ENCODE assay signal across 18 cellular contexts in the genomic region with DNA sequence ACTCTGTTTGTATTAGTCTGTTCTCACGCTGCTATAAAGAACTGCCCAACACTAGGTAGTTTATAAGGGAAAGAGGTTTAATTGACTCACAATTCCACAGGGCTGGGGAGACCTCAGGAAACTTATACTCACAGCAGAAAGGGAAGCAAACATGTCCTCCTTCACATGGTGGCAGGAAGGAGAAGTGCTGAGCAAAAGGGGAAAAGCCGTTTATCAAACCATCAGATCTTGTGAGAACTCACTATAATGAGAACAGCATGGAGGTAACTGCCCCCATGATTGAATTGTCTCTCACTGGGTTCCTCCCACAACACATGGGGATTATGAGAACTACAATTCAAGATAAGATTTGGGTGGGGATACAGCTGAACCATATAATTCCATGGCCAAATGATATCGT.
"Had no signal": no experiment of that assay in that cellular context is flagged by ENCODE, and none has a peak within 500 bp of the region (broad histone marks: within the 10 kb centered on the region; RNA-seq: fewer than 3 reads in every experiment).

No MANE protein-coding gene starts in this region.

- H3K4me3 Mint-ChIP-seq: activated CD4-positive, alpha-beta memory T cell treated with anti-CD3 and anti-CD28 coated beads, Interleukin-2, amount 10 ng/mL, durations not matched to agents 7 days and 5 days; activated CD4-positive, alpha-beta T cell treated with anti-CD3 and anti-CD28 coated beads for 36 hours; dendritic cell treated with granulocyte-macrophage colony-stimulating factor and Interleukin-4, amounts not matched to agents 40 ng/mL and 50 ng/mL, for 4 days; natural killer cell treated with Interleukin-12 subunit alpha and Interleukin-12 subunit beta and Interleukin-15 and Interleukin-18, amount 100 ng/mL, for 72 hours; stimulated activated naive CD8-positive, alpha-beta T cell treated with anti-CD3 and anti-CD28 coated beads, Interleukin-15, Interleukin-2, amounts not matched to agents 100 ng/mL and 50 ng/mL, for 24 hours had no signal

- H3K27ac ChIP-seq: testis, WERI-Rb-1 had no signal

- DNase-seq: activated CD4-positive, alpha-beta memory T cell treated with anti-CD3 and anti-CD28 coated beads, Interleukin-2, amount 10 ng/mL, durations not matched to agents 7 days and 5 days; activated CD4-positive, alpha-beta T cell treated with anti-CD3 and anti-CD28 coated beads for 36 hours; activated gamma-delta T cell treated with Interleukin-2 at 50 U/mL for 16 hours; activated T-cell treated with anti-CD3 and anti-CD28 coated beads, Interleukin-2, amount 50 U/mL, for 48 hours; central memory CD4-positive, alpha-beta T cell; erythroblast; foreskin fibroblast; heart left ventricle; mesenchymal stem cell; nucleus accumbens; stimulated activated CD4-positive, alpha-beta T cell treated with anti-CD3 and anti-CD28 coated beads, Interleukin-4, amount 100 ng/mL, for 24 hours; testis; WERI-Rb-1 had no signal

- H3K27me3 Mint-ChIP-seq: activated CD4-positive, alpha-beta memory T cell treated with anti-CD3 and anti-CD28 coated beads, Interleukin-2, amount 10 ng/mL, durations not matched to agents 7 days and 5 days; activated CD4-positive, alpha-beta T cell treated with anti-CD3 and anti-CD28 coated beads for 36 hours; dendritic cell treated with granulocyte-macrophage colony-stimulating factor and Interleukin-4, amounts not matched to agents 40 ng/mL and 50 ng/mL, for 4 days; natural killer cell treated with Interleukin-12 subunit alpha and Interleukin-12 subunit beta and Interleukin-15 and Interleukin-18, amount 100 ng/mL, for 72 hours; stimulated activated naive CD8-positive, alpha-beta T cell treated with anti-CD3 and anti-CD28 coated beads, Interleukin-15, Interleukin-2, amounts not matched to agents 100 ng/mL and 50 ng/mL, for 24 hours had no signal

- H3K9me3 ChIP-seq: testis had no signal

- H3K27ac Mint-ChIP-seq: activated CD4-positive, alpha-beta memory T cell treated with anti-CD3 and anti-CD28 coated beads, Interleukin-2, amount 10 ng/mL, durations not matched to agents 7 days and 5 days; activated CD4-positive, alpha-beta T cell treated with anti-CD3 and anti-CD28 coated beads for 36 hours; dendritic cell treated with granulocyte-macrophage colony-stimulating factor and Interleukin-4, amounts not matched to agents 40 ng/mL and 50 ng/mL, for 4 days; stimulated activated naive CD8-positive, alpha-beta T cell treated with anti-CD3 and anti-CD28 coated beads, Interleukin-15, Interleukin-2, amounts not matched to agents 100 ng/mL and 50 ng/mL, for 24 hours had no signal

- H3K27me3 ChIP-seq: heart left ventricle, testis had no signal

- H3K4me1 Mint-ChIP-seq: activated CD4-positive, alpha-beta memory T cell treated with anti-CD3 and anti-CD28 coated beads, Interleukin-2, amount 10 ng/mL, durations not matched to agents 7 days and 5 days had no signal

- H3K4me3 ChIP-seq: heart left ventricle, testis had no signal

- ATAC-seq: activated CD4-positive, alpha-beta T cell treated with anti-CD3 and anti-CD28 coated beads for 36 hours; heart left ventricle; left lobe of liver; natural killer cell treated with Interleukin-12 subunit alpha and Interleukin-12 subunit beta and Interleukin-15 and Interleukin-18, amount 100 ng/mL, for 72 hours; sciatic nerve had no signal
